ENCODE assay signal across 15 cellular contexts in genomic region chr19:54316746-54317107, GRCh38. TPM values are rescaled to one million over a fixed set of nuclear protein-coding genes. Genes with fewer than 3 reads are reported as not detected.
DNase-seq lines count a peak whose midpoint lies in the region; ATAC-seq and TF ChIP-seq lines count a peak whose summit lies in the region.
"Had no signal": no experiment of that assay in that cellular context is flagged by ENCODE, and none has a peak within 500 bp of the region (broad histone marks: within the 10 kb centered on the region; RNA-seq: fewer than 3 reads in every experiment).

No MANE protein-coding gene starts in this region.

- H3K27ac ChIP-seq in GM23338 (ENCODE audit: low read depth) (peak overlapping the region; percentile 35; the same call in 1 of the 2 replicates), neutrophil (peak overlapping the region; percentile 92)
- H3K27ac ChIP-seq: adrenal gland, colonic mucosa, esophagus squamous epithelium, KMS-11 had no signal

- intact Hi-C loops in cardiac septum (cut with DNase I) = no loop called here

- peaks cover 6% of the 10 kb centered on the region; the same call in 2 of the 3 replicates for H3K4me1 Mint-ChIP-seq in GM23338

- H3K27me3 ChIP-seq in GM23338 (ENCODE audit: insufficient read depth) = no peaks in the 10 kb centered on the region
- H3K27me3 ChIP-seq in neutrophil = no peaks in the 10 kb centered on the region
- H3K27me3 ChIP-seq: colonic mucosa had no signal

- TF ChIP-seq CTCF in GM23338 (conservative IDR thresholded peaks at IDR 0.05; ENCODE audit: low read depth in 2 of 2) (no peak), neutrophil (IDR thresholded peaks at IDR 0.05) (no peak)

- H3K27ac Mint-ChIP-seq in GM23338 = no peak overlapping the region

- no peak overlapping the region for H3K4me3 Mint-ChIP-seq in GM23338

- no peaks in the 10 kb centered on the region for H4K20me1 ChIP-seq in GM23338 (replicated peaks; ENCODE audit: insufficient read depth)

- no peaks in the 10 kb centered on the region for H3K9me2 ChIP-seq in GM23338 (ENCODE audit: insufficient read depth)

- H3K4me1 ChIP-seq in GM23338 (ENCODE audit: insufficient read depth) (peaks cover 5% of the 10 kb centered on the region; the same call in 1 of the 2 replicates), neutrophil (ENCODE audit: control insufficient read depth in 1 of 2, insufficient read depth in 1 of 2, low read depth in 1 of 2, low read length in 1 of 2) (peaks cover 78 to 89% of the 10 kb centered on the region in 2 experiments)
- H3K4me1 ChIP-seq: adrenal gland, colonic mucosa, esophagus squamous epithelium, HAP-1 had no signal

- H2AFZ ChIP-seq in GM23338 = peak overlapping the region; percentile 52; the same call in 1 of the 2 replicates

- no peaks in the 10 kb centered on the region for H3K79me2 ChIP-seq in GM23338 (replicated peaks; ENCODE audit: insufficient read depth)

- H3K36me3 ChIP-seq in GM23338 (ENCODE audit: insufficient read depth) (no peaks in the 10 kb centered on the region; the same call in 1 of the 2 replicates), neutrophil (peaks cover under 1% of the 10 kb centered on the region)
- H3K36me3 ChIP-seq: adrenal gland, colonic mucosa, esophagus squamous epithelium, HAP-1 had no signal

- no peaks in the 10 kb centered on the region for H3F3A ChIP-seq in GM23338 (replicated peaks; ENCODE audit: low read depth)

- peak; percentile 99 for DNase-seq in GM23338 (ENCODE audit: low spot score)
- peak; percentile 20 for DNase-seq in NCI-H2227 treated with DMSO at 0.1 percent for 48 hours (lab: John Stamatoyannopoulos, UW)
- DNase-seq in cardiac septum (ENCODE audit: low spot score) = peak; percentile 88
- no peak for DNase-seq in H4 (ENCODE audit: low spot score)
- DNase-seq: activated CD8-positive, alpha-beta memory T cell treated with anti-CD3 and anti-CD28 coated beads, Interleukin-2, amount 50 U/mL, for 4 hours; colonic mucosa; esophagus squamous epithelium; hypothalamus; NCI-H2107 had no signal

- peaks cover 11% of the 10 kb centered on the region for H3K27me3 Mint-ChIP-seq in GM23338 (ENCODE audit: insufficient read depth, low read depth, poor library complexity)

- H3K4me3 ChIP-seq in GM23338 (no peak overlapping the region), neutrophil (ENCODE audit: low read depth in 1 of 2, low read length in 1 of 2) (peak overlapping the region; percentile 47 to 55)
- H3K4me3 ChIP-seq: adrenal gland, colonic mucosa, esophagus squamous epithelium, HAP-1 had no signal

- H3K4me2 ChIP-seq in GM23338 = peak overlapping the region; percentile 68; the same call in 1 of the 2 replicates
- H3K4me2 ChIP-seq: KMS-11 had no signal

- peak; percentile 88 for ATAC-seq in GM23338
- no peak for ATAC-seq in HG03442 (IDR thresholded peaks at IDR 0.05; ENCODE audit: unreplicated experiment)
- no peak for ATAC-seq in HG02610 (IDR thresholded peaks at IDR 0.05; ENCODE audit: unreplicated experiment)

- H3K9me3 ChIP-seq in neutrophil = no peaks in the 10 kb centered on the region
- H3K9me3 ChIP-seq: adrenal gland, colonic mucosa, esophagus squamous epithelium, HAP-1 had no signal

- H3K36me3 Mint-ChIP-seq in GM23338 (ENCODE audit: low read depth) = peaks cover 7% of the 10 kb centered on the region

- peaks cover 17% of the 10 kb centered on the region for H3K9me3 Mint-ChIP-seq in GM23338

TF ChIP-seq in GM23338, 12 proteins besides CTCF, POLR2A, EP300 and RAD21 (continues in another document):
- TF ChIP-seq STAT1 (IDR thresholded peaks at IDR 0.05; ENCODE audit: unreplicated experiment) (no peak), EZH2 (IDR thresholded peaks at IDR 0.05; ENCODE audit: low read depth, unreplicated experiment) (no peak), JUNB (IDR thresholded peaks at IDR 0.05; ENCODE audit: unreplicated experiment) (no peak), ZNF114 (CRISPR knock-in tag; IDR thresholded peaks at IDR 0.05) (no peak), ZNF462 (CRISPR knock-in tag; IDR thresholded peaks at IDR 0.05) (no peak), EZH2phosphoT487 (IDR thresholded peaks at IDR 0.05; ENCODE audit: unreplicated experiment) (no peak), NANOG (IDR thresholded peaks at IDR 0.05; ENCODE audit: borderline replicate concordance) (no peak), POLR2AphosphoS5 (IDR thresholded peaks at IDR 0.05; ENCODE audit: low read depth) (no peak), CREB1 (CRISPR knock-in tag; IDR thresholded peaks at IDR 0.05; ENCODE audit: low read depth) (no peak)

RNA-seq across cellular contexts. Expression of gene LILRA5, which starts 3.8 kb away (rescaled TPM):
- total RNA-seq in GM23338 (2014; rRNA removed; shearing (Covaris generic)) = not detected in 2 replicates
- polyA plus RNA-seq in GM23338 (2016; fragmentation: Nextera tagmentation; extraction: Ambion mirVana) = not detected in 2 replicates
- total RNA-seq in cardiac septum = 2.1 TPM
- total RNA-seq in H4 (2014; rRNA removed; shearing (Covaris generic)) = not detected in 2 replicates

RNA-seq across cellular contexts. Expression of gene LILRA4, which starts 22.2 kb away (rescaled TPM):
- total RNA-seq in GM23338 (2014; rRNA removed; shearing (Covaris generic)) = not detected in 2 replicates
- not detected in 2 replicates for polyA plus RNA-seq in GM23338 (2016; fragmentation: Nextera tagmentation; extraction: Ambion mirVana)
- total RNA-seq in cardiac septum = not detected
- total RNA-seq in H4 (2014; rRNA removed; shearing (Covaris generic)) = not detected in 2 replicates
- total RNA-seq: colonic mucosa had no signal
- polyA plus RNA-seq: adrenal gland had no signal

RNA-seq across cellular contexts. Expression of gene LILRB2, which starts 35.8 kb away (rescaled TPM):
- total RNA-seq in GM23338 (2014; rRNA removed; shearing (Covaris generic)) = not detected in 2 replicates
- polyA plus RNA-seq in GM23338 (2016; fragmentation: Nextera tagmentation; extraction: Ambion mirVana) = not detected in 2 replicates
- total RNA-seq in cardiac septum = 2.8 TPM
- not detected in 2 replicates for total RNA-seq in H4 (2014; rRNA removed; shearing (Covaris generic))

RNA-seq across cellular contexts. Expression of gene LAIR1, which starts 48.0 kb away (rescaled TPM):
- total RNA-seq in GM23338 (2014; rRNA removed; shearing (Covaris generic)) = 1.3 TPM in 1 of 2 replicates, not detected in the other
- 0.10 TPM in 2 replicates for polyA plus RNA-seq in GM23338 (2016; fragmentation: Nextera tagmentation; extraction: Ambion mirVana)
- 5.1 TPM for total RNA-seq in cardiac septum
- total RNA-seq in H4 (2014; rRNA removed; shearing (Covaris generic)) = 0.46 and 1.5 TPM in 2 replicates

RNA-seq across cellular contexts. Expression of gene LILRB5, which starts 59.7 kb away (rescaled TPM):
- not detected in 2 replicates for total RNA-seq in GM23338 (2014; rRNA removed; shearing (Covaris generic))
- polyA plus RNA-seq in GM23338 (2016; fragmentation: Nextera tagmentation; extraction: Ambion mirVana) = not detected in 2 replicates
- total RNA-seq in cardiac septum = 4.4 TPM
- not detected in 2 replicates for total RNA-seq in H4 (2014; rRNA removed; shearing (Covaris generic))
